ENCODE assay signal across 11 cellular contexts in genomic region chr13:33639640-33640080, GRCh38.
DNase-seq lines count a peak whose midpoint lies in the region; ATAC-seq and TF ChIP-seq lines count a peak whose summit lies in the region.
"Had no signal": no experiment of that assay in that cellular context is flagged by ENCODE, and none has a peak within 500 bp of the region (broad histone marks: within the 10 kb centered on the region; RNA-seq: fewer than 3 reads in every experiment).

No MANE protein-coding gene starts in this region.

- no peaks in the 10 kb centered on the region for H3K9me3 ChIP-seq in mucosa of descending colon
- H3K9me3 ChIP-seq: body of pancreas had no signal

- no peak overlapping the region for H3K4me3 ChIP-seq in mucosa of descending colon
- H3K4me3 ChIP-seq: body of pancreas had no signal

- H3K36me3 ChIP-seq in mucosa of descending colon (ENCODE audit: low read depth): no peaks in the 10 kb centered on the region

- intact Hi-C loops in mucosa of descending colon (cut with DNase I, micrococcal nuclease): no loop called here

- DNase-seq in NCI-H446 (lab: John Stamatoyannopoulos, UW) (peak; percentile 78 to 79), left lobe of liver (ENCODE audit: low spot score) (no peak), mucosa of descending colon (no peak), DMS153 (lab: John Stamatoyannopoulos, UW) (no peak), NCI-H2171 (lab: John Stamatoyannopoulos, UW) (no peak), NCI-H2029 (lab: John Stamatoyannopoulos, UW) (no peak)
- DNase-seq: DND-41 had no signal

- ATAC-seq in GM18498 (IDR thresholded peaks at IDR 0.05; ENCODE audit: unreplicated experiment) (peak; percentile 53), GM21717 (IDR thresholded peaks at IDR 0.05; ENCODE audit: unreplicated experiment) (peak; percentile 75), left lobe of liver (peak; percentile 41), mucosa of descending colon (no peak)
- ATAC-seq: body of pancreas; naive thymus-derived CD4-positive, alpha-beta T cell had no signal

- no peaks in the 10 kb centered on the region for H3K4me1 ChIP-seq in mucosa of descending colon (ENCODE audit: low read depth)

- no peak for TF ChIP-seq CTCF in mucosa of descending colon (IDR thresholded peaks at IDR 0.05)

Comparison
In these comparisons a context has a peak if more than half of its experiments do, and no peak if none do; other contexts are left out.
1. DNase-seq: peak in NCI-H446 (2 of 2); none in left lobe of liver (single experiment), mucosa of descending colon (0 of 3), DMS153 (single experiment), NCI-H2171 (single experiment) and NCI-H2029 (single experiment).